1 cellular context compared by ENCODE assay signal in the genomic region with DNA sequence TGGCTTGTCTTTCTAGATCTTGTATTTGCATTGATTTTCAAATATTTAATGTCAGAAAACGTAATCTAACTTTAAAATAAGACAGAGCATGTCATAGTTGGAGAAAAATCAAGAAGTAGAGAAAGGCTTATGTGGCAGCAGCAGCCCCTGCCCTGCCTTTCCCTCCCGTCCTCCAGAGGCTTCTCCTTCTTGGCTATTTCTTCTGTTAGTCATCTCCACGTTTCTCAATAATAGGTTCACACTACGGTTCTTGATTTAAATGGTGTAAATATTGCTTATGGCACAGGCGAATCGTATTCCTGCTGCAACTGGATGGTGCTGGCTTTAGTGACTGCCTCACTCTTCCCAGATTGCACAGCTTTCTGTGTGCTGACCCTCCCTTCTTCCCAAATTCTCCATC.
TF ChIP-seq lines count a peak whose summit lies in the region.

No MANE protein-coding gene starts in this region.

TF ChIP-seq in IMR-90, 13 proteins besides CTCF, POLR2A, EP300 and RAD21 (continued from another document):
- TF ChIP-seq BHLHE40 (IDR thresholded peaks at IDR 0.05; ENCODE audit: low read depth, low read length) (peak; percentile 43; the same call in 1 of the 2 replicates), RFX5 (IDR thresholded peaks at IDR 0.05; ENCODE audit: low read depth, low read length) (no peak), FOS (IDR thresholded peaks at IDR 0.05; ENCODE audit: low read depth, low read length) (peak; percentile 22; the same call in 1 of the 2 replicates), MAZ (IDR thresholded peaks at IDR 0.05; ENCODE audit: borderline replicate concordance, low read depth, low read length) (no peak), CEBPB (IDR thresholded peaks at IDR 0.05; ENCODE audit: low read depth, low read length) (0 out of 2 replicates have a peak, but pooled peaks have one; percentile 65), MAFK (IDR thresholded peaks at IDR 0.05; ENCODE audit: low read depth, low read length) (no peak)
